In the genomic region with DNA sequence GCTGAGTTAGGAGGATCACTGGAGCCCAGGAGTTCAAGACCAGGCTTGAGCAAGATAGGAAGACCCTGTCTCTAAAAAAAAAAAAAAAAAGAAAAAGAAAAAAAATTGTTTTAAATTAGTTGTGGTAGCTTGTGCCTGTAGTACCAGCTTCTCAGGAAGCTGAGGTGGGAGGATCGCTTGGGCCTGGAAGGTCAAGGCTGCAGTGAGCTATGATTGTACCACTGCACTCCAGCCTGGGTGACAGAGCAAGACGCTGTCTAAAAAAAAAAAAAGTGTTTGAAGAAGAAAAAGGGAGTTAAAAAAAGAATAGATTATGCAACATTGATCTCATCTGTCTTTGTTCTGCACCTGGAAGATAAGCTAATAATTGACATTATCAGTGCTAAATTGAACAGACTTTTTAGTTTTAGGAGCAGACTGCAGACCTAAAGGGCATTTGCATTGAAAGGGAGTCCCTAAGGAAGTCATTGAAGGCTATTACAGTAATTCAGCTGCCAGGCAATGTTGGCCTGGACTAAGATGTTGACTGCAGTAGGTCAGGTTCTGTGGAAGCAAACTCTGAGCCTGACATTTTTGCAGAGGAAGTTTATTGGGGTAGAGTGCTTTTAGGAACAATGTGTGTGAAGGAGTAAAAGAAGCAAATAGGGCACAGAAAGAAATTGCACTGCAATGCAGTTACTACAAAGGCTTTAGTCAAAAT, we compare ENCODE assay signal across 20 cellular contexts.
"Had no signal": no experiment of that assay in that cellular context is flagged by ENCODE, and none has a peak within 500 bp of the region (broad histone marks: within the 10 kb centered on the region; RNA-seq: fewer than 3 reads in every experiment).

No MANE protein-coding gene starts in this region.

- H3K4me1 ChIP-seq: psoas muscle had no signal

- DNase-seq: cortex of kidney; dorsolateral prefrontal cortex; effector CD8-positive, alpha-beta T cell; heart left ventricle; hippocampal formation; mammary epithelial cell; mucosa of descending colon; naive thymus-derived CD8-positive, alpha-beta T cell; psoas muscle; retina; right lobe of liver; stimulated activated CD4-positive, alpha-beta T cell treated with anti-CD3 and anti-CD28 coated beads, Interleukin-4, amount 100 ng/mL, for 1 hour; stimulated activated CD8-positive, alpha-beta memory T cell treated with anti-CD3 and anti-CD28 coated beads, Interleukin-4, amount 100 ng/mL, for 48 hours; stimulated activated naive CD8-positive, alpha-beta T cell treated with anti-CD3 and anti-CD28 coated beads, Interleukin-15, amount 100 ng/mL, for 72 hours; testis had no signal

- H3K9me3 ChIP-seq: mucosa of descending colon, neutrophil, psoas muscle, right lobe of liver, testis had no signal

- ATAC-seq: esophagus mucosa; left lobe of liver; mucosa of descending colon; naive thymus-derived CD8-positive, alpha-beta T cell; psoas muscle; stimulated activated memory B cell treated with anti-CD40 and anti-IgM and Interleukin-4, amounts not matched to agents 10 μg/mL and 1 μg/mL and 100 μg/mL, for 72 hours; stimulated activated naive CD8-positive, alpha-beta T cell treated with anti-CD3 and anti-CD28 coated beads, Interleukin-15, amount 100 ng/mL, for 72 hours had no signal

- H3K36me3 ChIP-seq: right lobe of liver had no signal

- H3K4me3 ChIP-seq: dorsolateral prefrontal cortex, heart left ventricle, mucosa of descending colon, psoas muscle, right lobe of liver, testis, tibial nerve had no signal

- H3K27ac ChIP-seq: dorsolateral prefrontal cortex, heart left ventricle, neutrophil, psoas muscle, right lobe of liver, testis, tibial nerve had no signal
